ENCODE assay signal across 35 cellular contexts in the genomic region with DNA sequence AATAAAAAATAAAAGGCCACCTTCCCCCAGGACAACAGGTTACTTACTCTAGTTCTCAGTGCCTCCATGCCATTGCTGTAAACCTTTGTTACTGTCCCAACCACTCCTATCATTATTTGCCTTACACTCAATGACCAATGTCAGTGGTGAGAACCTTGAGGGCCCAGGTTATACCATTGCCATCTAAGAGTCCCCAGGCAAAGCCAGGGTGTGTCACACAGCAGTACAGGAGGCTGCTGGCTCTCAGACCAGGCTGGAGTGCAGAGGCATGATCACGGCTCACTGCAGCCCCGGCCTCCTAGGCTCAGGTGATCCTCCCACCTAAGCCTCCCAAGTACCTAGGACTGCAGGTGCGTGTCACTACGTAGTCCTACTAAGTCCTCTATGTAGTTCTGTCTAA. TPM values are rescaled to one million over a fixed set of nuclear protein-coding genes. Genes with fewer than 3 reads are reported as not detected.
"Had no signal": no experiment of that assay in that cellular context is flagged by ENCODE, and none has a peak within 500 bp of the region (broad histone marks: within the 10 kb centered on the region; RNA-seq: fewer than 3 reads in every experiment).

No MANE protein-coding gene starts in this region.

- H3K9me3 Mint-ChIP-seq: activated CD4-positive, alpha-beta T cell treated with anti-CD3 and anti-CD28 coated beads, Interleukin-2, amount 10 ng/mL, durations not matched to agents 7 days and 5 days; activated naive CD4-positive, alpha-beta T cell treated with anti-CD3 and anti-CD28 coated beads, Interleukin-2, amount 10 ng/mL, durations not matched to agents 7 days and 5 days; activated naive CD8-positive, alpha-beta T cell treated with anti-CD3 and anti-CD28 coated beads, Interleukin-2, amount 50 U/mL, for 24 hours; brain; T-helper 1 cell treated with Interleukin-12 subunit alpha and Interleukin-12 subunit beta and Interleukin-4 antibody, amounts not matched to agents 30 μg/mL and 1 μg/mL, for 36 hours; T-helper 2 cell treated with Interferon-gamma antibody and Interleukin-4, amounts not matched to agents 5 μg/mL and 100 μg/mL, for 36 hours had no signal

- H3K27ac Mint-ChIP-seq: activated CD4-positive, alpha-beta T cell treated with anti-CD3 and anti-CD28 coated beads, Interleukin-2, amount 10 ng/mL, durations not matched to agents 7 days and 5 days; activated naive CD4-positive, alpha-beta T cell treated with anti-CD3 and anti-CD28 coated beads, Interleukin-2, amount 10 ng/mL, durations not matched to agents 7 days and 5 days; activated naive CD8-positive, alpha-beta T cell; activated naive CD8-positive, alpha-beta T cell treated with anti-CD3 and anti-CD28 coated beads, Interleukin-2, amount 50 U/mL, for 24 hours; T-helper 1 cell treated with Interleukin-12 subunit alpha and Interleukin-12 subunit beta and Interleukin-4 antibody, amounts not matched to agents 30 μg/mL and 1 μg/mL, for 36 hours; T-helper 2 cell treated with Interferon-gamma antibody and Interleukin-4, amounts not matched to agents 5 μg/mL and 100 μg/mL, for 36 hours had no signal

- H3K4me3 ChIP-seq: MG63, SJSA1 had no signal

- ATAC-seq: activated CD4-positive, alpha-beta T cell treated with anti-CD3 and anti-CD28 coated beads for 36 hours; activated CD4-positive, CD25-positive, alpha-beta regulatory T cell treated with anti-CD3 and anti-CD28 coated beads, Interleukin-2, amount 50 U/mL, for 24 hours; activated naive CD8-positive, alpha-beta T cell treated with anti-CD3 and anti-CD28 coated beads, Interleukin-2, amount 50 U/mL, for 24 hours; Panc1 had no signal

- H3K4me3 Mint-ChIP-seq: activated CD4-positive, alpha-beta T cell treated with anti-CD3 and anti-CD28 coated beads for 36 hours; activated CD4-positive, alpha-beta T cell treated with anti-CD3 and anti-CD28 coated beads, Interleukin-2, amount 10 ng/mL, durations not matched to agents 7 days and 5 days; activated naive CD4-positive, alpha-beta T cell treated with anti-CD3 and anti-CD28 coated beads, Interleukin-2, amount 10 ng/mL, durations not matched to agents 7 days and 5 days; activated naive CD8-positive, alpha-beta T cell; activated naive CD8-positive, alpha-beta T cell treated with anti-CD3 and anti-CD28 coated beads, Interleukin-2, amount 50 U/mL, for 24 hours; T-helper 1 cell treated with Interleukin-12 subunit alpha and Interleukin-12 subunit beta and Interleukin-4 antibody, amounts not matched to agents 30 μg/mL and 1 μg/mL, for 36 hours; T-helper 2 cell treated with Interferon-gamma antibody and Interleukin-4, amounts not matched to agents 5 μg/mL and 100 μg/mL, for 36 hours had no signal

- H3K9me3 ChIP-seq: MG63, SJSA1, SK-N-SH had no signal

- H3K4me2 ChIP-seq: SK-N-SH had no signal

- DNase-seq: activated CD4-positive, alpha-beta T cell treated with anti-CD3 and anti-CD28 coated beads for 36 hours; activated CD4-positive, alpha-beta T cell treated with anti-CD3 and anti-CD28 coated beads, Interleukin-2, amount 10 ng/mL, durations not matched to agents 7 days and 5 days; activated CD4-positive, alpha-beta T cell treated with anti-CD3 and anti-CD28 coated beads, Interleukin-2, amount 50 U/mL, for 48 hours; activated CD8-positive, alpha-beta memory T cell treated with anti-CD3 and anti-CD28 coated beads, Interleukin-2, amount 50 U/mL, for 48 hours; activated effector memory CD4-positive, alpha-beta T cell treated with Interleukin-2 at 50 U/mL for 16 hours; activated naive CD4-positive, alpha-beta T cell treated with anti-CD3 and anti-CD28 coated beads, Interleukin-2, amount 10 ng/mL, durations not matched to agents 7 days and 5 days; activated naive CD8-positive, alpha-beta T cell treated with anti-CD3 and anti-CD28 coated beads, Interleukin-2, amount 50 U/mL, for 24 hours; activated T-cell treated with anti-CD3 and anti-CD28 coated beads, Interleukin-2, amount 50 U/mL, for 48 hours; anterior cingulate cortex; central memory CD4-positive, alpha-beta T cell; Kasumi-1; KG1; MG63; NCI-H1048; NCI-H1105 treated with DMSO at 0.1 percent for 48 hours; NCI-H1436; NCI-H1694; NCI-H1930; NCI-H2081 treated with DMSO at 0.1 percent for 48 hours; NCI-H226; NCI-H446 treated with DMSO at 0.1 percent for 48 hours; NCI-H524; NCI-H69; NCI-H82; SHP77 treated with DMSO at 0.1 percent for 48 hours; SK-N-SH had no signal

- H3K9ac ChIP-seq: SK-N-SH had no signal

- H3K27ac ChIP-seq: SJSA1 had no signal

- H3K27me3 ChIP-seq: MG63, SJSA1 had no signal

RNA-seq across cellular contexts. Expression of a gene that starts 53.2 kb away (rescaled TPM):
- total RNA-seq: bronchial epithelial cell, RPMI7951, SJSA1 had no signal
